In the genomic region with DNA sequence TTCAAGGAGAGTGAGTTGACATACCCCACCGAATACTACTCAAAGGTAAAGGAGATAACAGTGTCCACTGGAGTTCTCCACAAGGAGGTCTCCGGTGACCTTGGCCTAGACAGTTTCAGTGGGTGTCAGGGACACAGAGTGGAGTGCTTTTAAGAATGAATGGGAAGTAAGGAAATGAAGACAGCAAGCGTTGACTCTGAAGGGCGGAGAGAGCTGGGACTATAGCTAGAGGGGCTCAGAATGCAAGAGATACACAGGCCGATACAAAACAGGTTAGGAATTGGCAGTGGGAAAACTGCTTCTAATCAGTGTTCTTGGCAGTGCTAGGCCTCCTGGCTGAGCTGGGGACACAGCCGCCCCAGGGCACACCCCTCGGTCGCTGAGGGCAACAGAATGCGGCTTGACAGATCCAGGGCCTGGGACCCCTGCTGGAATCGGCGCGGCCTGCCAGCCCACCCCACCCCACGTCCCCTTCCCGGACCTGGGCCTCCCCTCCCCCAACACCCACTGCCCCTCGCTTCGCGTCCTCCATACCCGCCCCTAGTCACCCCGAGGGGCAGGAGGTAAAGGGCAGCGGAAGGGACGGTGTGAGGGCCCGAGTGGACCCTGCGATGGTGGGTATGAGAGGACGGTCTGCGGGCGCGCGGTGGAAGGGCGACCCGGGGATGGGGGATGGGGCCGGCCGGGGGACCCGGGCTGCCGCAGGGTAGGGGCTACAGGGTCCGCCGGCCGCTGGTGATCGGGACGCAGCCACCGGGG, we compare ENCODE assay signal across 8 cellular contexts. TPM values are rescaled to one million over a fixed set of nuclear protein-coding genes. Genes with fewer than 3 reads are reported as not detected.
DNase-seq lines count a peak whose midpoint lies in the region; ATAC-seq and TF ChIP-seq lines count a peak whose summit lies in the region.

No MANE protein-coding gene starts in this region.

- no peaks in the 10 kb centered on the region for H3K36me3 Mint-ChIP-seq in activated T-cell treated with anti-CD3 and anti-CD28 coated beads, Interleukin-2, amount 50 U/mL, for 4 hours (ENCODE audit: insufficient read depth)
- no peaks in the 10 kb centered on the region for H3K36me3 Mint-ChIP-seq in activated T-cell treated with anti-CD3 and anti-CD28 coated beads, Interleukin-2, amount 50 U/mL, for 24 hours (ENCODE audit: low read depth)

- H3K4me1 Mint-ChIP-seq in activated T-cell treated with anti-CD3 and anti-CD28 coated beads, Interleukin-2, amount 50 U/mL, for 4 hours (ENCODE audit: low read depth): peaks cover 10% of the 10 kb centered on the region
- peaks cover 8% of the 10 kb centered on the region for H3K4me1 Mint-ChIP-seq in activated T-cell treated with anti-CD3 and anti-CD28 coated beads, Interleukin-2, amount 50 U/mL, for 24 hours (ENCODE audit: low read depth)

- H3K79me2 ChIP-seq in smooth muscle cell (ENCODE audit: low read depth): peaks cover 15% of the 10 kb centered on the region

- H3K27me3 Mint-ChIP-seq in activated T-cell treated with anti-CD3 and anti-CD28 coated beads, Interleukin-2, amount 50 U/mL, for 4 hours (ENCODE audit: low read depth): peaks cover 5% of the 10 kb centered on the region
- H3K27me3 Mint-ChIP-seq in activated T-cell treated with anti-CD3 and anti-CD28 coated beads, Interleukin-2, amount 50 U/mL, for 24 hours: peaks cover 3% of the 10 kb centered on the region

- DNase-seq in activated T-cell treated with anti-CD3 and anti-CD28 coated beads, Interleukin-2, amount 50 U/mL, for 4 hours: no peak
- DNase-seq in activated T-cell treated with anti-CD3 and anti-CD28 coated beads, Interleukin-2, amount 50 U/mL, for 24 hours: no peak
- DNase-seq in SK-N-MC (ENCODE audit: low read depth, low spot score) (no peak), right atrium auricular region (ENCODE audit: low spot score) (no peak), smooth muscle cell (lab: John Stamatoyannopoulos, UW; ENCODE audit: unreplicated experiment) (no peak), superior temporal gyrus (ENCODE audit: extremely low spot score) (no peak)
- DNase-seq in effector CD4-positive, alpha-beta T cell: no peak

- no peak overlapping the region for H3K4me3 Mint-ChIP-seq in activated T-cell treated with anti-CD3 and anti-CD28 coated beads, Interleukin-2, amount 50 U/mL, for 4 hours
- no peak overlapping the region for H3K4me3 Mint-ChIP-seq in activated T-cell treated with anti-CD3 and anti-CD28 coated beads, Interleukin-2, amount 50 U/mL, for 24 hours

- peak overlapping the region; percentile 77 for H2AFZ ChIP-seq in smooth muscle cell (ENCODE audit: low read depth)

- H3K9me3 ChIP-seq in SK-N-MC (ENCODE audit: low read depth, low read length) (no peaks in the 10 kb centered on the region), right atrium auricular region (no peaks in the 10 kb centered on the region), smooth muscle cell (replicated peaks; ENCODE audit: low read depth) (no peaks in the 10 kb centered on the region)

- H3K4me2 ChIP-seq in smooth muscle cell: peak overlapping the region; percentile 97

- no peak overlapping the region for H3K27ac Mint-ChIP-seq in activated T-cell treated with anti-CD3 and anti-CD28 coated beads, Interleukin-2, amount 50 U/mL, for 24 hours

- WGBS in smooth muscle cell (ENCODE audit: low lambda C conversion rate): 11% methylated on average over 24 of the region's 40 CpGs

- peak; percentile 6 to 7 for ATAC-seq in activated T-cell treated with anti-CD3 and anti-CD28 coated beads, Interleukin-2, amount 50 U/mL, for 4 hours
- no peak for ATAC-seq in GM19397 (IDR thresholded peaks at IDR 0.05; ENCODE audit: unreplicated experiment)

- TF ChIP-seq CTCF in right atrium auricular region (IDR thresholded peaks at IDR 0.05) (no peak), smooth muscle cell (IDR thresholded peaks at IDR 0.05; ENCODE audit: borderline replicate concordance, insufficient read depth, poor library complexity, severe bottlenecking) (no peak)

- H3K27me3 ChIP-seq in right atrium auricular region: no peaks in the 10 kb centered on the region
- peaks cover 5% of the 10 kb centered on the region for H3K27me3 ChIP-seq in smooth muscle cell (ENCODE audit: low read depth)

- H3K36me3 ChIP-seq in SK-N-MC (ENCODE audit: insufficient read depth, low read length) (no peaks in the 10 kb centered on the region), right atrium auricular region (no peaks in the 10 kb centered on the region), smooth muscle cell (ENCODE audit: low read depth) (no peaks in the 10 kb centered on the region)

- peak overlapping the region; percentile 86 for H3K4me3 ChIP-seq in SK-N-MC
- peak overlapping the region; percentile 91 to 95 for H3K4me3 ChIP-seq in right atrium auricular region
- peak overlapping the region; percentile 91 for H3K4me3 ChIP-seq in smooth muscle cell

- no peaks in the 10 kb centered on the region for H3F3A ChIP-seq in smooth muscle cell (ENCODE audit: low read depth)

- H3K9ac ChIP-seq in SK-N-MC (ENCODE audit: insufficient read length): peak overlapping the region; percentile 30
- H3K9ac ChIP-seq in smooth muscle cell (ENCODE audit: low read depth): peak overlapping the region; percentile 68

- H4K20me1 ChIP-seq in smooth muscle cell (ENCODE audit: low read depth): peaks cover 30% of the 10 kb centered on the region

- H3K4me1 ChIP-seq in right atrium auricular region: peaks cover 0 to 31% of the 10 kb centered on the region in 2 donors
- peaks cover 4% of the 10 kb centered on the region for H3K4me1 ChIP-seq in smooth muscle cell (ENCODE audit: low read depth)

- H3K9me3 Mint-ChIP-seq in activated T-cell treated with anti-CD3 and anti-CD28 coated beads, Interleukin-2, amount 50 U/mL, for 4 hours: no peaks in the 10 kb centered on the region
- H3K9me3 Mint-ChIP-seq in activated T-cell treated with anti-CD3 and anti-CD28 coated beads, Interleukin-2, amount 50 U/mL, for 24 hours: no peaks in the 10 kb centered on the region

- H3K27ac ChIP-seq in SK-N-MC: no peak overlapping the region
- H3K27ac ChIP-seq in right atrium auricular region: peak overlapping the region; percentile 95 to 97
- no peak overlapping the region for H3K27ac ChIP-seq in smooth muscle cell (ENCODE audit: low read depth)

RNA-seq across cellular contexts. Expression of gene APBB1, which starts 0.5 kb away (rescaled TPM):
- 10 to 100 TPM; 25.7 to 34.5 (median 27.9) TPM for total RNA-seq in activated T-cell treated with anti-CD3 and anti-CD28 coated beads, Interleukin-2, amount 50 U/mL, for 4 hours
- 10 to 100 TPM; 79.8 to 80.9 TPM for total RNA-seq in right atrium auricular region
- 31.1 and 36.7 TPM in 2 replicates for total RNA-seq in smooth muscle cell
- 59.2 and 64.2 TPM in 2 replicates for polyA plus RNA-seq in smooth muscle cell

RNA-seq across cellular contexts. Expression of gene HPX, which starts 22.4 kb away (rescaled TPM):
- total RNA-seq in activated T-cell treated with anti-CD3 and anti-CD28 coated beads, Interleukin-2, amount 50 U/mL, for 4 hours: 1 to 10 TPM in 1 of 3 donors, under 1 TPM in 2; 0.71 to 2.0 (median 0.96) TPM
- total RNA-seq in right atrium auricular region (under 1 TPM in 1 of 2 donors, not detected in 1; 0.20 TPM), smooth muscle cell (0.40 and 3.5 TPM in 2 replicates)
- polyA plus RNA-seq in smooth muscle cell: 1.1 and 2.6 TPM in 2 replicates

RNA-seq across cellular contexts. Expression of gene SMPD1, which starts 28.1 kb away (rescaled TPM):
- total RNA-seq in activated T-cell treated with anti-CD3 and anti-CD28 coated beads, Interleukin-2, amount 50 U/mL, for 4 hours: 10 to 100 TPM; 13.1 to 18.2 (median 16.3) TPM
- total RNA-seq in right atrium auricular region: 10 to 100 TPM; 44.5 to 71.7 TPM
- total RNA-seq in smooth muscle cell: 40.2 and 57.3 TPM in 2 replicates
- 50.0 and 56.6 TPM in 2 replicates for polyA plus RNA-seq in smooth muscle cell

RNA-seq across cellular contexts. Expression of gene TRIM3, which starts 55.4 kb away (rescaled TPM):
- total RNA-seq in activated T-cell treated with anti-CD3 and anti-CD28 coated beads, Interleukin-2, amount 50 U/mL, for 4 hours: 1 to 10 TPM; 3.2 to 4.3 (median 3.6) TPM
- 10 to 100 TPM in 1 of 2 donors, 1 to 10 TPM in 1; 7.1 to 19.5 TPM for total RNA-seq in right atrium auricular region
- total RNA-seq in smooth muscle cell: 14.0 and 14.9 TPM in 2 replicates
- 25.5 and 36.0 TPM in 2 replicates for polyA plus RNA-seq in smooth muscle cell

Comparison
In these comparisons a context has a peak if more than half of its experiments do, and no peak if none do; other contexts are left out.
1. H3K27ac ChIP-seq: peak in right atrium auricular region (2 of 2); none in SK-N-MC (single experiment) and smooth muscle cell (single experiment).
2. Peak in every context shown above with its lines, with median percentiles within 50 percentile points of each other: H3K4me3 ChIP-seq.